Comparison of ENCODE assay signal across 28 cellular contexts in genomic region chr2:166434491-166434890, GRCh38. TPM values are rescaled to one million over a fixed set of nuclear protein-coding genes. Genes with fewer than 3 reads are reported as not detected.
"Had no signal": no experiment of that assay in that cellular context is flagged by ENCODE, and none has a peak within 500 bp of the region (broad histone marks: within the 10 kb centered on the region; RNA-seq: fewer than 3 reads in every experiment).

No MANE protein-coding gene starts in this region.

- H3K4me3 ChIP-seq: coronary artery, dorsolateral prefrontal cortex, esophagus squamous epithelium, gastrocnemius medialis, heart right ventricle, left lung, lower lobe of right lung had no signal

- DNase-seq: dermis blood vessel endothelial cell; dorsolateral prefrontal cortex; effector CD4-positive, alpha-beta T cell; effector memory CD4-positive, alpha-beta T cell; erythroblast; esophagus squamous epithelium; foreskin fibroblast; foreskin melanocyte; gastrocnemius medialis; glutamatergic neuron; head of caudate nucleus; heart right ventricle; hippocampal formation; left cardiac atrium; left lung; left ventricle myocardium superior; lower lobe of right lung; mesenchymal stem cell; midbrain; naive thymus-derived CD4-positive, alpha-beta T cell had no signal

- ATAC-seq: esophagus mucosa; gastrocnemius medialis; heart right ventricle; left cardiac atrium; left lung; left ventricle myocardium superior; lower lobe of right lung; naive thymus-derived CD4-positive, alpha-beta T cell had no signal

- H3K36me3 ChIP-seq: esophagus squamous epithelium, gastrocnemius medialis, heart right ventricle, left lung, lower lobe of right lung had no signal

- FAIRE-seq: colon, islet of Langerhans, keratinocyte had no signal

- H3K27ac ChIP-seq: coronary artery, dorsolateral prefrontal cortex, epithelial cell of prostate, esophagus squamous epithelium, gastrocnemius medialis, heart right ventricle, left lung, lower lobe of right lung had no signal

- H3K9me3 ChIP-seq: esophagus squamous epithelium, gastrocnemius medialis, left lung, lower lobe of right lung had no signal

- H3K4me1 ChIP-seq: esophagus squamous epithelium, gastrocnemius medialis, heart right ventricle, left lung, lower lobe of right lung had no signal

- H3K27me3 ChIP-seq: esophagus squamous epithelium, gastrocnemius medialis, heart right ventricle, left lung had no signal

RNA-seq across cellular contexts. Expression of gene SCN7A, which starts 59.6 kb away (rescaled TPM):
- total RNA-seq: dermis blood vessel endothelial cell, glomerular endothelial cell, lung microvascular endothelial cell had no signal
- polyA plus RNA-seq: keratinocyte; naive thymus-derived CD4-positive, alpha-beta T cell had no signal
